ENCODE assay signal across 8 cellular contexts in the genomic region with DNA sequence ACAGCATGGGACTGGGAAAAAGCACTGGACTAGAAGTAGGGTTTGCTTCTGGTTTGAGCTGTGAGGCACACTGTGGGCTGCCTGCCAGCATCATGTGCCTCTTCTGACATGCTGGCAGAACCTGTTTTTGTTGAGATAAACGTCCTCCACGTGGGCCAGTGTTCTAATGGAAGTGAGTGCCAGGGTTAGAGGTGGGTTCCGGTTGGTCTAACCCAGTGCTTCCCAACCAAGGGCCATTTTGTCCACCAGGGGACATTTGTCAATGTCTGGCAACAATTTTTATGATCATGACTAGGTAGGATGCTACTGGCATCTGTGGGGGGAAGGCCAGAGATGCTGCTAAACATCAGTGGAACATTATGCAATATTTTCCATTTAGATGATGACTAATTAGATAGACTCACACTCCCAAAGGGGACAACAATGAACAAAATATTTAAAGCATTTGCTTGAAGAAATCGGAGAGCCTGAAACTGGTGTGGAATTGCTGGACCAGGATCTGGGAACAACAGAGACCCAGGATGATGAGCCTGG. TPM values are rescaled to one million over a fixed set of nuclear protein-coding genes. Genes with fewer than 3 reads are reported as not detected.
DNase-seq lines count a peak whose midpoint lies in the region; ATAC-seq, FAIRE-seq and TF ChIP-seq lines count a peak whose summit lies in the region.

No MANE protein-coding gene starts in this region.

- 0 out of 2 replicates have a peak, but pooled peaks cover 9% of the 10 kb centered on the region for H3K36me3 ChIP-seq in PC-9 (ENCODE audit: low read depth)
- peaks cover 0 to 8% of the 10 kb centered on the region in 2 donors for H3K36me3 ChIP-seq in small intestine (ENCODE audit: control insufficient read depth in 2 of 2, insufficient read depth in 2 of 2, low read length in 2 of 2)

- peaks cover 23% of the 10 kb centered on the region for H3F3A ChIP-seq in PC-9 (ENCODE audit: insufficient read depth, low read depth)

- WGBS in small intestine, 3 donors: 23 to 45% (median 27%) methylated on average over 4 of the region's 4 CpGs

- no peak overlapping the region for H2AFZ ChIP-seq in PC-9

- intact Hi-C loops in PC-9 (cut with micrococcal nuclease; ENCODE audit: unreplicated experiment): loop anchor here (1.0 to 2.0 kb wide), 4 partner anchors 40 to 179 kb away; no protein-coding TSS in a partner anchor

- H3K4me1 ChIP-seq in PC-9 (replicated peaks; ENCODE audit: insufficient read depth) (peaks cover 33% of the 10 kb centered on the region), small intestine (ENCODE audit: control insufficient read depth in 2 of 2, insufficient read depth in 1 of 2, low read depth in 1 of 2, low read length in 1 of 2) (peaks cover 2 to 6% of the 10 kb centered on the region in 2 donors)

- CTCF ChIA-PET in PC-9 (lab: Charles Lee): interaction anchor here (0.6 to 1.0 kb wide), 2 partner anchors 62 to 399 kb away, joined by 3 read pairs; no protein-coding TSS in a partner anchor

- no peaks in the 10 kb centered on the region for H4K20me1 ChIP-seq in PC-9 (ENCODE audit: insufficient read depth)

- peak; percentile 50 for TF ChIP-seq CTCF in PC-9 (conservative IDR thresholded peaks at IDR 0.05)
- no peak for TF ChIP-seq CTCF in fibroblast of villous mesenchyme (IDR thresholded peaks at IDR 0.05; ENCODE audit: insufficient read depth, low read depth, low read length)

- H3K27me3 ChIP-seq in PC-9 (ENCODE audit: insufficient read depth, low read depth) (no peaks in the 10 kb centered on the region), small intestine (ENCODE audit: control insufficient read depth in 2 of 2, insufficient read depth in 2 of 2, low read length in 2 of 2) (no peaks in the 10 kb centered on the region)

- FAIRE-seq in small intestine (lab: Jason Lieb, UNC): no peak

- BruUV-seq in PC-9 (replicated peaks; lab: Mats Ljungman, UMichigan): no TSS peak

- DNase-seq in GM04503 (ENCODE audit: low read depth): peak; percentile 96
- DNase-seq in PC-9: peak; percentile 90 to 98
- DNase-seq in fibroblast of villous mesenchyme (ENCODE audit: low read depth): peak; percentile 74
- peak; percentile 66 for DNase-seq in small intestine
- no peak for DNase-seq in DMS114 treated with DMSO at 0.1 percent for 48 hours (lab: John Stamatoyannopoulos, UW; ENCODE audit: unreplicated experiment)
- DNase-seq in foreskin melanocyte: no peak

- peaks cover 13% of the 10 kb centered on the region; the same call in 1 of the 2 replicates for H3K9me3 ChIP-seq in PC-9 (ENCODE audit: insufficient read depth, low read depth)
- no peaks in the 10 kb centered on the region for H3K9me3 ChIP-seq in small intestine (ENCODE audit: control insufficient read depth, low read depth)

- peak overlapping the region; percentile 68 for H3K27ac ChIP-seq in PC-9
- H3K27ac ChIP-seq in small intestine (ENCODE audit: low read depth in 1 of 2, low read length in 1 of 2): no peak overlapping the region

- H3K4me2 ChIP-seq in PC-9: peak overlapping the region; percentile 68

- H3K9me2 ChIP-seq in PC-9 (ENCODE audit: insufficient read depth): no peaks in the 10 kb centered on the region

- no peaks in the 10 kb centered on the region for H3K79me2 ChIP-seq in PC-9 (ENCODE audit: low read depth)

- ATAC-seq in GM21825 (IDR thresholded peaks at IDR 0.05; ENCODE audit: unreplicated experiment): no peak
- ATAC-seq in GM19351 (IDR thresholded peaks at IDR 0.05; ENCODE audit: unreplicated experiment): no peak

- no peak overlapping the region; the same call in 1 of the 2 replicates for H3K4me3 ChIP-seq in PC-9
- H3K4me3 ChIP-seq in fibroblast of villous mesenchyme (ENCODE audit: low read depth, low read length): no peak overlapping the region
- no peak overlapping the region for H3K4me3 ChIP-seq in small intestine (ENCODE audit: low read depth in 1 of 2, low read length in 2 of 2)

- POLR2A ChIA-PET in PC-9 (lab: Charles Lee; ENCODE audit: unreplicated experiment): interaction anchor here (0.6 kb wide), 3 partner anchors 56 to 256 kb away, joined by 5 to 13 read pairs (median 8); no protein-coding TSS in a partner anchor

RNA-seq across cellular contexts. Expression of a gene that starts 7.8 kb away (rescaled TPM):
- 96.6 and 103 TPM in 2 replicates for total RNA-seq in PC-9 (2021)
- 72.2 and 81.2 TPM in 2 replicates for total RNA-seq in fibroblast of villous mesenchyme
- polyA plus RNA-seq in small intestine: 10 to 100 TPM; 12.3 to 50.9 (median 18.6) TPM

RNA-seq across cellular contexts. Expression of a gene that starts 51.3 kb away (rescaled TPM):
- not detected in 2 replicates for total RNA-seq in PC-9 (2021)
- total RNA-seq in fibroblast of villous mesenchyme: not detected in 2 replicates
- polyA plus RNA-seq in small intestine: 1 to 10 TPM; 2.5 to 4.9 (median 3.1) TPM

RNA-seq across cellular contexts. Expression of a gene that starts 57.6 kb away (rescaled TPM):
- total RNA-seq in PC-9 (2021) (12.8 and 12.9 TPM in 2 replicates), fibroblast of villous mesenchyme (1.6 and 3.5 TPM in 2 replicates)
- polyA plus RNA-seq in small intestine: 10 to 100 TPM; 27.9 to 65.8 (median 45.1) TPM

Comparison
In these comparisons a context has a peak if more than half of its experiments do, and no peak if none do; other contexts are left out.
1. DNase-seq: peak in GM04503 (single experiment), PC-9 (2 of 2), fibroblast of villous mesenchyme (single experiment) and small intestine (single experiment); none in DMS114 treated with DMSO at 0.1 percent for 48 hours (single experiment) and foreskin melanocyte (single experiment).